In genomic region chr5:38212307-38212706, GRCh38 we compare ENCODE assay signal across 11 cellular contexts. TPM values are rescaled to one million over a fixed set of nuclear protein-coding genes. Genes with fewer than 3 reads are reported as not detected.
"Had no signal": no experiment of that assay in that cellular context is flagged by ENCODE, and none has a peak within 500 bp of the region (broad histone marks: within the 10 kb centered on the region; RNA-seq: fewer than 3 reads in every experiment).

No MANE protein-coding gene starts in this region.

- ATAC-seq: GM23338, HCT116 had no signal

- DNase-seq: GM23248, GOT3, H7, H9, HCEC 1CT, HFFc6 had no signal

- FAIRE-seq: H1, H54 had no signal

- H3K9ac ChIP-seq: GM23248 had no signal

- H3K4me2 ChIP-seq: GM23338 had no signal

- H2AFZ ChIP-seq: GM23248, GM23338 had no signal

- H3K9me3 ChIP-seq: HAP-1 had no signal

- H3K4me1 ChIP-seq: HAP-1 had no signal

- H3K36me3 ChIP-seq: HAP-1 had no signal

- H3K27ac ChIP-seq: GM23248 had no signal

- H3K4me3 ChIP-seq: GM23248, GM23338, HAP-1 had no signal

RNA-seq across cellular contexts. Expression of gene EGFLAM, which starts 46.1 kb away (rescaled TPM):
- total RNA-seq: GM23248 had no signal
- polyA plus RNA-seq: GM23248 had no signal
